Comparison of ENCODE assay signal across 25 cellular contexts in the genomic region with DNA sequence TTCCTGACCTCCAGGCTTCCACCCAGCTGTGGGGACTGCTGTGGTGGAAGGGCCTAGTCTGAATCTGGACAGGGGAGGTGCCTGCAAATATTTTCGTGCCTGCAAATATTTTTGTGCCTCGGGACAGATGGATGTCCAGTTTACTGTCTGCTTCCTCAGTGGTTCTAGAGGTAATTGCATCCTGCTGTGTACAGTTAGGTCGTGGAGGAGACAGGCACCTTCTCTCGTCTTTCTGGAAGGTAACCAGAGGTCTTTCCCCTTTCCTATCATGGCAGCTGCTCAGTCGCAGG.
"Had no signal": no experiment of that assay in that cellular context is flagged by ENCODE, and none has a peak within 500 bp of the region (broad histone marks: within the 10 kb centered on the region; RNA-seq: fewer than 3 reads in every experiment).

No MANE protein-coding gene starts in this region.

- ATAC-seq: activated CD8-positive, alpha-beta T cell treated with anti-CD3 and anti-CD28 coated beads, Interleukin-2, amount 10 ng/mL, durations not matched to agents 7 days and 5 days; PC-3 had no signal

- DNase-seq: activated CD4-positive, alpha-beta T cell treated with anti-CD3 and anti-CD28 coated beads, Interleukin-2, amount 10 ng/mL, durations not matched to agents 24 days and 14 days; activated CD4-positive, alpha-beta T cell treated with anti-CD3 and anti-CD28 coated beads, Interleukin-2, amount 50 U/mL, for 4 hours; activated CD8-positive, alpha-beta T cell treated with anti-CD3 and anti-CD28 coated beads, Interleukin-2, amount 10 ng/mL, durations not matched to agents 7 days and 5 days; activated gamma-delta T cell; activated naive CD4-positive, alpha-beta T cell treated with anti-CD3 and anti-CD28 coated beads for 36 hours; activated T-cell treated with anti-CD3 and anti-CD28 coated beads, Interleukin-2, amount 50 U/mL, for 24 hours; anterior cingulate cortex; brain microvascular endothelial cell; central memory CD4-positive, alpha-beta T cell; MM.1S; NCI-H1105; NCI-H1417 treated with DMSO at 0.1 percent for 48 hours; NCI-H187 treated with DMSO at 0.1 percent for 48 hours; NCI-H2081; NCI-H345; NCI-H510A; NCI-H526; NCI-H748 treated with DMSO at 0.1 percent for 48 hours; SHP77; SJCRH30; T1000 had no signal

- H3K27ac ChIP-seq: brain microvascular endothelial cell, KMS-11, SJCRH30, SK-N-MC had no signal

- H3K4me3 ChIP-seq: adrenal gland, SJCRH30, SK-N-MC had no signal

- H3K4me1 ChIP-seq: SJCRH30 had no signal

- H3K9ac ChIP-seq: KMS-11 had no signal

- H3K4me2 ChIP-seq: KMS-11 had no signal

- H3K36me3 ChIP-seq: adrenal gland, brain microvascular endothelial cell, SJCRH30 had no signal

- H3K9me3 ChIP-seq: adrenal gland, SJCRH30 had no signal

- H3K27me3 ChIP-seq: adrenal gland, brain microvascular endothelial cell, SJCRH30 had no signal
